8 cellular contexts compared by ENCODE assay signal in the genomic region with DNA sequence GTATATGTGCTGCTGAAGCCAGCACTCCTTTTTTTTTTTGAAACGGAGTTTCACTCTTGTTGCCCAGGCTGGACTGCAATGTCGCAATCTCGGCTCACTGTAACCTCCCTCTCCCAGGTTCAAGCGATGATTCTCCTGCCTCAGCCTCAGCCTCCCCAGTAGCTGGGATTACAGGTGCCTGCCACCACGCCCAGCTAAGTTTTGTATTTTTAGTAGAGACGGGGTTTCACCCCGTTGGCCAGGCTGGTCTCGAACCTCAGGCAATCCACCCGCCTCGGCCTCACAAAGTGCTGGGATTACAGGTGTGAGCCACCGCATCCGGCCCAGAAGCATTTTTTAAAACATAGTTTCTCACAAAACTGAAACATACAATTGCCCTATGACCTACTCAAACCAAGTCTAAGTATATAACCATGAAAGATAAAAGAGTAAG. TPM values are rescaled to one million over a fixed set of nuclear protein-coding genes. Genes with fewer than 3 reads are reported as not detected.
DNase-seq lines count a peak whose midpoint lies in the region; ATAC-seq and TF ChIP-seq lines count a peak whose summit lies in the region.
"Not testable (repeated sequence)": the region's sequence is repeated elsewhere in the genome, so short reads cannot be mapped to it uniquely, and the experiment has no call there.

No MANE protein-coding gene starts in this region.

- intact Hi-C loops in CD4-positive, alpha-beta memory T cell (cut with micrococcal nuclease): loop anchor here (2.0 to 5.0 kb wide), 2 partner anchors 16 to 38 kb away; no protein-coding TSS in a partner anchor
- intact Hi-C loops in activated CD8-positive, alpha-beta T cell treated with anti-CD3 and anti-CD28 coated beads for 36 hours (cut with micrococcal nuclease): loop anchor here (5.0 to 10.0 kb wide), 2 partner anchors 83 to 220 kb away; partner anchors contain the start of genes IDNK and KIF27

- peak overlapping the region; percentile 87 to 99 (median 92) for H3K4me3 Mint-ChIP-seq in CD4-positive, alpha-beta memory T cell
- peak overlapping the region; percentile 86 for H3K4me3 Mint-ChIP-seq in activated CD8-positive, alpha-beta T cell treated with anti-CD3 and anti-CD28 coated beads for 36 hours
- peak overlapping the region; percentile 90 for H3K4me3 Mint-ChIP-seq in activated naive CD8-positive, alpha-beta T cell treated with anti-CD3 and anti-CD28 coated beads, Interleukin-2, amount 50 U/mL, for 24 hours
- peak overlapping the region; percentile 95 for H3K4me3 Mint-ChIP-seq in glutamatergic neuron (ENCODE audit: unreplicated experiment)
- H3K4me3 Mint-ChIP-seq in nephron: peak overlapping the region; percentile 96 to 97 (median 96)
- peak overlapping the region; percentile 100 for H3K4me3 Mint-ChIP-seq in stimulated activated memory B cell treated with anti-CD40 and anti-IgM and Interleukin-4, amounts not matched to agents 10 μg/mL and 1 μg/mL and 100 μg/mL, for 72 hours

- ATAC-seq in HG02798 (IDR thresholded peaks at IDR 0.05; ENCODE audit: poor library complexity, unreplicated experiment): peak; percentile 22
- not testable (repeated sequence) for ATAC-seq in activated CD8-positive, alpha-beta T cell treated with anti-CD3 and anti-CD28 coated beads for 36 hours; activated naive CD8-positive, alpha-beta T cell treated with anti-CD3 and anti-CD28 coated beads, Interleukin-2, amount 50 U/mL, for 24 hours; stimulated activated memory B cell treated with anti-CD40 and anti-IgM and Interleukin-4, amounts not matched to agents 10 μg/mL and 1 μg/mL and 100 μg/mL, for 72 hours

- H3K27me3 ChIP-seq in CD4-positive, alpha-beta memory T cell (ENCODE audit: insufficient read depth, low read length): not testable (repeated sequence)

- peaks cover 52 to 70% (median 60%) of the 10 kb centered on the region in 4 donors for H3K4me1 Mint-ChIP-seq in CD4-positive, alpha-beta memory T cell
- H3K4me1 Mint-ChIP-seq in activated CD8-positive, alpha-beta T cell treated with anti-CD3 and anti-CD28 coated beads for 36 hours (ENCODE audit: low read depth): peaks cover 57% of the 10 kb centered on the region
- peaks cover 74% of the 10 kb centered on the region for H3K4me1 Mint-ChIP-seq in activated naive CD8-positive, alpha-beta T cell treated with anti-CD3 and anti-CD28 coated beads, Interleukin-2, amount 50 U/mL, for 24 hours
- H3K4me1 Mint-ChIP-seq in glutamatergic neuron (ENCODE audit: low read depth, unreplicated experiment) (peaks cover 33% of the 10 kb centered on the region), nephron (peaks cover 28% of the 10 kb centered on the region)
- H3K4me1 Mint-ChIP-seq in stimulated activated memory B cell treated with anti-CD40 and anti-IgM and Interleukin-4, amounts not matched to agents 10 μg/mL and 1 μg/mL and 100 μg/mL, for 72 hours: peaks cover 54% of the 10 kb centered on the region

- H3K27ac Mint-ChIP-seq in CD4-positive, alpha-beta memory T cell: peak overlapping the region; percentile 98 to 100 (median 99)
- H3K27ac Mint-ChIP-seq in activated CD8-positive, alpha-beta T cell treated with anti-CD3 and anti-CD28 coated beads for 36 hours: peak overlapping the region; percentile 98
- peak overlapping the region; percentile 100 for H3K27ac Mint-ChIP-seq in activated naive CD8-positive, alpha-beta T cell treated with anti-CD3 and anti-CD28 coated beads, Interleukin-2, amount 50 U/mL, for 24 hours
- H3K27ac Mint-ChIP-seq in glutamatergic neuron (ENCODE audit: unreplicated experiment): peak overlapping the region; percentile 21
- peak overlapping the region; percentile 85 to 99 (median 96) for H3K27ac Mint-ChIP-seq in nephron
- H3K27ac Mint-ChIP-seq in stimulated activated memory B cell treated with anti-CD40 and anti-IgM and Interleukin-4, amounts not matched to agents 10 μg/mL and 1 μg/mL and 100 μg/mL, for 72 hours: peak overlapping the region; percentile 100

- DNase-seq in CD4-positive, alpha-beta memory T cell: peak; percentile 19 to 47 (median 27)
- peak; percentile 34 for DNase-seq in RPMI8226
- peak; percentile 39 for DNase-seq in activated CD8-positive, alpha-beta T cell treated with anti-CD3 and anti-CD28 coated beads for 36 hours
- DNase-seq in activated naive CD8-positive, alpha-beta T cell treated with anti-CD3 and anti-CD28 coated beads, Interleukin-2, amount 50 U/mL, for 24 hours; glutamatergic neuron: not testable (repeated sequence)

- not testable (repeated sequence) for H3K9me3 Mint-ChIP-seq in CD4-positive, alpha-beta memory T cell; activated CD8-positive, alpha-beta T cell treated with anti-CD3 and anti-CD28 coated beads for 36 hours; activated naive CD8-positive, alpha-beta T cell treated with anti-CD3 and anti-CD28 coated beads, Interleukin-2, amount 50 U/mL, for 24 hours; nephron; stimulated activated memory B cell treated with anti-CD40 and anti-IgM and Interleukin-4, amounts not matched to agents 10 μg/mL and 1 μg/mL and 100 μg/mL, for 72 hours
- peaks cover 16% of the 10 kb centered on the region for H3K9me3 Mint-ChIP-seq in glutamatergic neuron (ENCODE audit: unreplicated experiment)

- peak overlapping the region in 1 of 2 donors; percentile 97 for H3K4me3 ChIP-seq in CD4-positive, alpha-beta memory T cell (ENCODE audit: low read length in 2 of 2)

- CTCF ChIA-PET in CD4-positive, alpha-beta memory T cell (lab: Charles Lee; ENCODE audit: partially characterized antibody): interaction anchor here (0.6 kb wide), 1 partner anchor 69 kb away, joined by 3 read pairs; no protein-coding TSS in a partner anchor
- CTCF ChIA-PET in activated CD8-positive, alpha-beta T cell treated with anti-CD3 and anti-CD28 coated beads for 36 hours (lab: Charles Lee): not testable (repeated sequence)

- H3K36me3 ChIP-seq in CD4-positive, alpha-beta memory T cell (ENCODE audit: insufficient read depth, low read length): not testable (repeated sequence)

- POLR2A ChIA-PET in CD4-positive, alpha-beta memory T cell (lab: Charles Lee; ENCODE audit: partially characterized antibody): interaction anchor here (1.5 kb wide), 1 partner anchor 13 kb away, joined by 3 read pairs; no protein-coding TSS in a partner anchor
- POLR2A ChIA-PET in activated CD8-positive, alpha-beta T cell treated with anti-CD3 and anti-CD28 coated beads for 36 hours (lab: Charles Lee): interaction anchor here (1.0 to 1.3 kb wide), 2 partner anchors 16 to 275 kb away, joined by 3 read pairs; partner anchors contain the start of gene HNRNPK

- not testable (repeated sequence) for TF ChIP-seq CTCF in activated CD8-positive, alpha-beta T cell treated with anti-CD3 and anti-CD28 coated beads for 36 hours (IDR thresholded peaks at IDR 0.05); glutamatergic neuron (IDR thresholded peaks at IDR 0.05; ENCODE audit: partially characterized antibody, unreplicated experiment); nephron (IDR thresholded peaks at IDR 0.05; ENCODE audit: unreplicated experiment in 3 of 3)

- not testable (repeated sequence) for H3K27me3 Mint-ChIP-seq in CD4-positive, alpha-beta memory T cell; activated CD8-positive, alpha-beta T cell treated with anti-CD3 and anti-CD28 coated beads for 36 hours; activated naive CD8-positive, alpha-beta T cell treated with anti-CD3 and anti-CD28 coated beads, Interleukin-2, amount 50 U/mL, for 24 hours; glutamatergic neuron (ENCODE audit: unreplicated experiment); nephron (ENCODE audit: low read depth); stimulated activated memory B cell treated with anti-CD40 and anti-IgM and Interleukin-4, amounts not matched to agents 10 μg/mL and 1 μg/mL and 100 μg/mL, for 72 hours

- peaks cover 5 to 21% of the 10 kb centered on the region in 2 donors for H3K36me3 Mint-ChIP-seq in CD4-positive, alpha-beta memory T cell
- peaks cover 32% of the 10 kb centered on the region for H3K36me3 Mint-ChIP-seq in activated CD8-positive, alpha-beta T cell treated with anti-CD3 and anti-CD28 coated beads for 36 hours (ENCODE audit: low read depth)
- H3K36me3 Mint-ChIP-seq in activated naive CD8-positive, alpha-beta T cell treated with anti-CD3 and anti-CD28 coated beads, Interleukin-2, amount 50 U/mL, for 24 hours (ENCODE audit: low read depth): peaks cover 29% of the 10 kb centered on the region
- H3K36me3 Mint-ChIP-seq in glutamatergic neuron (ENCODE audit: unreplicated experiment): not testable (repeated sequence)
- H3K36me3 Mint-ChIP-seq in nephron (ENCODE audit: low read depth): peaks cover 30% of the 10 kb centered on the region
- H3K36me3 Mint-ChIP-seq in stimulated activated memory B cell treated with anti-CD40 and anti-IgM and Interleukin-4, amounts not matched to agents 10 μg/mL and 1 μg/mL and 100 μg/mL, for 72 hours: peaks cover 22% of the 10 kb centered on the region

- H3K27ac ChIP-seq in CD4-positive, alpha-beta memory T cell (ENCODE audit: low read depth, low read length): not testable (repeated sequence)

- H3K9me3 ChIP-seq in CD4-positive, alpha-beta memory T cell (ENCODE audit: control insufficient read depth in 1 of 2, low read length in 2 of 2): not testable (repeated sequence)

- H3K4me1 ChIP-seq in CD4-positive, alpha-beta memory T cell (ENCODE audit: insufficient read depth, low read length): peaks cover 68% of the 10 kb centered on the region

RNA-seq across cellular contexts. Expression of gene UBQLN1, which starts 2.5 kb away (rescaled TPM):
- 100 to 1,000 TPM; 106 to 122 TPM for total RNA-seq in CD4-positive, alpha-beta memory T cell
- 10 to 100 TPM; 66.8 to 80.6 TPM for polyA plus RNA-seq in CD4-positive, alpha-beta memory T cell
- 10 to 100 TPM; 80.1 to 92.9 TPM for total RNA-seq in activated CD8-positive, alpha-beta T cell treated with anti-CD3 and anti-CD28 coated beads for 36 hours
- 188 TPM for total RNA-seq in glutamatergic neuron (ENCODE audit: unreplicated experiment)

Comparison
In these comparisons a context has a peak if more than half of its experiments do, and no peak if none do; other contexts are left out.
1. H3K27ac Mint-ChIP-seq: peak in every context shown above with its lines; median percentile 100 in activated naive CD8-positive, alpha-beta T cell treated with anti-CD3 and anti-CD28 coated beads, Interleukin-2, amount 50 U/mL, for 24 hours; 100 in stimulated activated memory B cell treated with anti-CD40 and anti-IgM and Interleukin-4, amounts not matched to agents 10 μg/mL and 1 μg/mL and 100 μg/mL, for 72 hours; 99 in CD4-positive, alpha-beta memory T cell; 98 in activated CD8-positive, alpha-beta T cell treated with anti-CD3 and anti-CD28 coated beads for 36 hours; 96 in nephron; 21 in glutamatergic neuron.